In the genomic region with DNA sequence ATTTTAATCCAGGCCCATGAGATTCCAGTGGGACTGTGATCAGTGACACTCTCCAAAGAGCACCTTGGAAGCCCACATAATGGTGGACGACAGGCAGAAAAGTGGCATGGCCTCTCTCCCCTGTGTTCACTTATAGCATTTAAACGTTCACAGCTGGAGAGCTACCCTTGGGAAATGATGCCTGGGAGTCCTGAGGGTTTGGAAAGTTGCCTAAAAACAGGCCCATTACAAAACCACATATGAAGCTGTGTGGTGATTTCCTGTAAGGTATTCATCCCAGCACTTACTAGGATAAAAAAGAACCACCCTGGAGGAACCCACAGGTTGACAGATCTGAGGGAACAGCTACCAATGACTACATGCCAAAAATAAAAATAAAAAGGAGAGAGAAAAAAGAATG, we compare ENCODE assay signal across 12 cellular contexts.
DNase-seq lines count a peak whose midpoint lies in the region; ATAC-seq and TF ChIP-seq lines count a peak whose summit lies in the region.
"Had no signal": no experiment of that assay in that cellular context is flagged by ENCODE, and none has a peak within 500 bp of the region (broad histone marks: within the 10 kb centered on the region; RNA-seq: fewer than 3 reads in every experiment).

No MANE protein-coding gene starts in this region.

- H3K4me3 ChIP-seq in right atrium auricular region, result no peak overlapping the region
- no peak overlapping the region for H3K4me3 ChIP-seq in fibroblast of mammary gland (ENCODE audit: control insufficient read depth, low read depth, low read length)

- DNase-seq in Right ventricle myocardium inferior (ENCODE audit: missing footprints) (no peak), right atrium auricular region (ENCODE audit: low spot score) (no peak), NCI-H2171 (lab: John Stamatoyannopoulos, UW) (peak; percentile 30), fibroblast of mammary gland (ENCODE audit: low read depth) (peak; percentile 86), T1000 (lab: John Stamatoyannopoulos, UW) (no peak), mucosa of gallbladder (ENCODE audit: low spot score) (no peak)
- DNase-seq: activated CD8-positive, alpha-beta T cell treated with anti-CD3 and anti-CD28 coated beads for 36 hours; amniotic stem cell; NCI-H187 treated with DMSO at 0.1 percent for 48 hours had no signal

- intact Hi-C loops in Right ventricle myocardium inferior (cut with DNase I), result no loop called here

- peaks cover 0 to 7% of the 10 kb centered on the region in 2 donors for H3K4me1 ChIP-seq in right atrium auricular region

- H3K27ac ChIP-seq in right atrium auricular region, result no peak overlapping the region
- H3K27ac ChIP-seq: C4-2B had no signal

- TF ChIP-seq CTCF in right atrium auricular region (IDR thresholded peaks at IDR 0.05) (no peak), fibroblast of mammary gland (conservative IDR thresholded peaks at IDR 0.05; ENCODE audit: control insufficient read depth, insufficient read depth, low read depth, low read length) (no peak)

- H3K27me3 ChIP-seq in right atrium auricular region, result no peaks in the 10 kb centered on the region

- no peaks in the 10 kb centered on the region for H3K36me3 ChIP-seq in right atrium auricular region

- ATAC-seq in Right ventricle myocardium inferior (peak; percentile 11), GM21717 (IDR thresholded peaks at IDR 0.05; ENCODE audit: unreplicated experiment) (no peak), GM18870 (IDR thresholded peaks at IDR 0.05; ENCODE audit: unreplicated experiment) (no peak)
- ATAC-seq: activated CD8-positive, alpha-beta T cell treated with anti-CD3 and anti-CD28 coated beads for 36 hours had no signal

- H3K9me3 ChIP-seq in right atrium auricular region, result no peaks in the 10 kb centered on the region

Comparison
In these comparisons a context has a peak if more than half of its experiments do, and no peak if none do; other contexts are left out.
1. DNase-seq: peak in NCI-H2171 (single experiment) and fibroblast of mammary gland (single experiment); none in Right ventricle myocardium inferior (single experiment), right atrium auricular region (single experiment), T1000 (single experiment) and mucosa of gallbladder (single experiment).